7 cellular contexts compared by ENCODE assay signal in genomic region chr11:28787897-28788296, GRCh38.
DNase-seq lines count a peak whose midpoint lies in the region; ATAC-seq, FAIRE-seq and TF ChIP-seq lines count a peak whose summit lies in the region.
"Not testable (repeated sequence)": the region's sequence is repeated elsewhere in the genome, so short reads cannot be mapped to it uniquely, and the experiment has no call there.

No MANE protein-coding gene starts in this region.

- H3K27me3 ChIP-seq in PC-3 (ENCODE audit: low read length); adipocyte (replicated peaks; ENCODE audit: control insufficient read depth, insufficient read depth, low read length); bronchial epithelial cell (ENCODE audit: control insufficient read depth, insufficient read depth, low read length): not testable (repeated sequence)

- not testable (repeated sequence) for H4K20me1 ChIP-seq in PC-3 (ENCODE audit: low read length)

- not testable (repeated sequence) for H3K9ac ChIP-seq in PC-3 (ENCODE audit: low read length); adipocyte (ENCODE audit: low read length)

- not testable (repeated sequence) for H3K9me3 ChIP-seq in PC-3 (ENCODE audit: low read length)
- H3K9me3 ChIP-seq in adipocyte (ENCODE audit: control insufficient read depth, low read length), result peaks cover 17% of the 10 kb centered on the region

- FAIRE-seq in bronchial epithelial cell (lab: Jason Lieb, UNC), result not testable (repeated sequence)

- not testable (repeated sequence) for H3K27ac ChIP-seq in PC-3 (ENCODE audit: low read length)

- not testable (repeated sequence) for BruUV-seq in PC-3 (replicated peaks; lab: Mats Ljungman, UMichigan)

- CTCF ChIA-PET in PC-3 (lab: Charles Lee), result not testable (repeated sequence)

- not testable (repeated sequence) for TF ChIP-seq CTCF in PC-3 (conservative IDR thresholded peaks at IDR 0.05; ENCODE audit: low read depth, low read length); bronchial epithelial cell (IDR thresholded peaks at IDR 0.05; ENCODE audit: insufficient read depth, low read length, severe bottlenecking); fibroblast of villous mesenchyme (IDR thresholded peaks at IDR 0.05; ENCODE audit: insufficient read depth, low read depth, low read length)

- peak; percentile 24; the same call in 1 of the 2 replicates for ATAC-seq in PC-3

- not testable (repeated sequence) for H3K4me2 ChIP-seq in PC-3 (ENCODE audit: low read length)

- not testable (repeated sequence) for H2AFZ ChIP-seq in PC-3 (ENCODE audit: low read length)

- H3K79me2 ChIP-seq in PC-3 (ENCODE audit: low read length), result peaks cover 17% of the 10 kb centered on the region; the same call in 1 of the 2 replicates

- intact Hi-C loops in PC-3 (cut with micrococcal nuclease), result not testable (repeated sequence)

- not testable (repeated sequence) for H3F3A ChIP-seq in PC-3 (ENCODE audit: low read length, unreplicated experiment)

- H3K4me1 ChIP-seq in PC-3 (ENCODE audit: insufficient read depth, low read length); adipocyte (ENCODE audit: control insufficient read depth, insufficient read depth, low read length): not testable (repeated sequence)

- not testable (repeated sequence) for H3K4me3 ChIP-seq in PC-3 (ENCODE audit: low read length); adipocyte (ENCODE audit: low read length); bronchial epithelial cell (ENCODE audit: low read depth, low read length); fibroblast of villous mesenchyme (ENCODE audit: low read depth, low read length)

- H3K36me3 ChIP-seq in PC-3 (ENCODE audit: low read depth, low read length); adipocyte (ENCODE audit: control insufficient read depth, insufficient read depth, low read length, severe bottlenecking); bronchial epithelial cell (ENCODE audit: control insufficient read depth, insufficient read depth, low read length): not testable (repeated sequence)

- DNase-seq in A172 (ENCODE audit: low spot score) (peak; percentile 23), EH (ENCODE audit: low read depth) (peak; percentile 86), HCEC 1CT (peak; percentile 14), PC-3 (peak; percentile 34), adipocyte (ENCODE audit: low read depth) (peak; percentile 34), bronchial epithelial cell (ENCODE audit: low read depth) (peak; percentile 31), fibroblast of villous mesenchyme (ENCODE audit: low read depth) (peak; percentile 29)

- POLR2A ChIA-PET in PC-3 (lab: Charles Lee; ENCODE audit: unreplicated experiment), result not testable (repeated sequence)

- not testable (repeated sequence) for H3K9me2 ChIP-seq in PC-3 (replicated peaks; ENCODE audit: low read length)

Comparison
In these comparisons a context has a peak if more than half of its experiments do, and no peak if none do; other contexts are left out.
1. DNase-seq: peak in every context shown above with its lines; median percentile 86 in EH; 34 in PC-3; 34 in adipocyte; 31 in bronchial epithelial cell; 29 in fibroblast of villous mesenchyme; 23 in A172; 14 in HCEC 1CT.